ENCODE assay signal across 9 cellular contexts in the genomic region with DNA sequence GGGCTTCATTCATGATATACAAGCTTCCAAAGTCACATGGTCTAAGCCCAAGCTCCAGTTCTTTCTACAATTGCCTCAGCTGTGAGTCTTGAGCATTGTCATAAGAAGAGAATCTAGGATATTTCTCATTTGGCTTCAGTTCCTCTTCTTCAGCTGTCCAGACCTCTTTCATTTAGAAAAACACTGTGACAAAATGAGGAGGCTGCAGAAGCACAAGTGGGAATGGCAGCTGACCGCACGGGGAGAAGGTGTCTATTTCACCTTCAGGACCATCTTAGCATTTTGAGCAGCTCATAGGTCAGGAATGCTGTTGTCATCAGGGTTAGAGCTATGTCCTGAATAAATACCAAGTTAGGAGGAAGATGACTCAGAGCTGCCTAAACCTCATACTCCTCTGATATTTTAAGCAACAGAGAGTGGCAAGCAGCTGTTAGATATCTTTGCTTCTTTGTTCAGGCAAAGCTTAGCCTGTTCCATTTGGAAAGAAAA.
A peak's percentile ranks its signal among the peaks of the same experiment; 100 is the strongest.
DNase-seq lines count a peak whose midpoint lies in the region; ATAC-seq, FAIRE-seq and TF ChIP-seq lines count a peak whose summit lies in the region.
"Had no signal": no experiment of that assay in that cellular context is flagged by ENCODE, and none has a peak within 500 bp of the region (broad histone marks: within the 10 kb centered on the region; RNA-seq: fewer than 3 reads in every experiment).

No MANE protein-coding gene starts in this region.

- CTCF ChIA-PET in activated CD8-positive, alpha-beta memory T cell treated with anti-CD3 and anti-CD28 coated beads, Interleukin-2, amount 10 ng/mL, durations not matched to agents 7 days and 5 days (lab: Charles Lee) = interaction anchor here (0.5 to 1.2 kb wide), 3 partner anchors 390 to 1465 kb away, joined by 3 read pairs; a partner anchor contains a TSS

- 44 to 59% methylated on average over 2 of the region's 2 CpGs for WGBS in testis, 2 donors

- no peaks in the 10 kb centered on the region for H3K9me3 ChIP-seq in testis

- H3K27me3 ChIP-seq in bronchial epithelial cell (ENCODE audit: control insufficient read depth, insufficient read depth, low read length) = no peaks in the 10 kb centered on the region
- no peaks in the 10 kb centered on the region for H3K27me3 ChIP-seq in testis

- TF ChIP-seq CTCF in bronchial epithelial cell (IDR thresholded peaks at IDR 0.05; ENCODE audit: insufficient read depth, low read length, severe bottlenecking) (no peak), testis (IDR thresholded peaks at IDR 0.05) (no peak)

- ATAC-seq in activated CD8-positive, alpha-beta memory T cell treated with anti-CD3 and anti-CD28 coated beads, Interleukin-2, amount 10 ng/mL, durations not matched to agents 7 days and 5 days = peak; percentile 78
- ATAC-seq in HG02885 (IDR thresholded peaks at IDR 0.05; ENCODE audit: poor library complexity, unreplicated experiment) = peak; percentile 86

- H3K27ac ChIP-seq in testis = peak overlapping the region; percentile 1 to 61

- peaks cover 3% of the 10 kb centered on the region for H3K36me3 Mint-ChIP-seq in activated CD8-positive, alpha-beta memory T cell treated with anti-CD3 and anti-CD28 coated beads, Interleukin-2, amount 10 ng/mL, durations not matched to agents 7 days and 5 days

- no peak for DNase-seq in activated CD8-positive, alpha-beta memory T cell treated with anti-CD3 and anti-CD28 coated beads, Interleukin-2, amount 10 ng/mL, durations not matched to agents 7 days and 5 days
- DNase-seq in activated CD8-positive, alpha-beta memory T cell treated with anti-CD3 and anti-CD28 coated beads, Interleukin-2, amount 50 U/mL, for 4 hours = no peak
- DNase-seq in NOMO-1 treated with dmso at 0.1 percent for 144 hours (lab: John Stamatoyannopoulos, UW; ENCODE audit: unreplicated experiment) = peak; percentile 71
- peak; percentile 96 for DNase-seq in bronchial epithelial cell (ENCODE audit: low read depth)
- peak; percentile 36 for DNase-seq in left kidney (ENCODE audit: low read depth, low spot score)
- no peak for DNase-seq in testis
- no peak for DNase-seq in retina

- no peak overlapping the region for H3K27ac Mint-ChIP-seq in activated CD8-positive, alpha-beta memory T cell treated with anti-CD3 and anti-CD28 coated beads, Interleukin-2, amount 10 ng/mL, durations not matched to agents 7 days and 5 days

- peaks cover 20% of the 10 kb centered on the region for H3K4me1 ChIP-seq in testis

- intact Hi-C loops in testis (cut with DNase I; ENCODE audit: low total_unique reads) = no loop called here

- no peaks in the 10 kb centered on the region for H3K9me3 Mint-ChIP-seq in activated CD8-positive, alpha-beta memory T cell treated with anti-CD3 and anti-CD28 coated beads, Interleukin-2, amount 10 ng/mL, durations not matched to agents 7 days and 5 days (ENCODE audit: low read depth)

- H3K36me3 ChIP-seq in bronchial epithelial cell (ENCODE audit: control insufficient read depth, insufficient read depth, low read length) = no peaks in the 10 kb centered on the region
- H3K36me3 ChIP-seq in testis (ENCODE audit: low read depth, missing control alignments) = no peaks in the 10 kb centered on the region

- no peaks in the 10 kb centered on the region for H3K27me3 Mint-ChIP-seq in activated CD8-positive, alpha-beta memory T cell treated with anti-CD3 and anti-CD28 coated beads, Interleukin-2, amount 10 ng/mL, durations not matched to agents 7 days and 5 days

- peaks cover 20% of the 10 kb centered on the region for H3K4me1 Mint-ChIP-seq in activated CD8-positive, alpha-beta memory T cell treated with anti-CD3 and anti-CD28 coated beads, Interleukin-2, amount 10 ng/mL, durations not matched to agents 7 days and 5 days

- TF ChIP-seq POLR2A in testis (IDR thresholded peaks at IDR 0.05) = no peak

- H3K4me3 ChIP-seq in bronchial epithelial cell (ENCODE audit: low read depth, low read length) = no peak overlapping the region
- H3K4me3 ChIP-seq in testis = no peak overlapping the region

- H3K4me3 Mint-ChIP-seq in activated CD8-positive, alpha-beta memory T cell treated with anti-CD3 and anti-CD28 coated beads, Interleukin-2, amount 10 ng/mL, durations not matched to agents 7 days and 5 days = no peak overlapping the region

- peak; percentile 40 for FAIRE-seq in bronchial epithelial cell (lab: Jason Lieb, UNC)
- FAIRE-seq: endometrium had no signal

Comparison
In these comparisons a context has a peak if more than half of its experiments do, and no peak if none do; other contexts are left out.
1. DNase-seq: peak in NOMO-1 treated with dmso at 0.1 percent for 144 hours (single experiment), bronchial epithelial cell (single experiment) and left kidney (single experiment); none in activated CD8-positive, alpha-beta memory T cell treated with anti-CD3 and anti-CD28 coated beads, Interleukin-2, amount 10 ng/mL, durations not matched to agents 7 days and 5 days (single experiment), activated CD8-positive, alpha-beta memory T cell treated with anti-CD3 and anti-CD28 coated beads, Interleukin-2, amount 50 U/mL, for 4 hours (single experiment), testis (single experiment) and retina (single experiment).